In genomic region chr14:22978873-22979671, GRCh38 we compare ENCODE assay signal across 1 cellular context.
TF ChIP-seq lines count a peak whose summit lies in the region.

No MANE protein-coding gene starts in this region.

TF ChIP-seq in HepG2, 621 proteins besides CTCF, POLR2A, EP300 and RAD21 (continued from another document and continues in another):
- TF ChIP-seq GMEB2 (CRISPR knock-in tag; IDR thresholded peaks at IDR 0.05; ENCODE audit: low read depth) = no peak
- TF ChIP-seq MAF1 (CRISPR knock-in tag; IDR thresholded peaks at IDR 0.05; ENCODE audit: borderline replicate concordance) = no peak
- no peak for TF ChIP-seq ZBTB2 (CRISPR knock-in tag; IDR thresholded peaks at IDR 0.05; ENCODE audit: low read depth)
- TF ChIP-seq ZNF136 (CRISPR knock-in tag; IDR thresholded peaks at IDR 0.05; ENCODE audit: low read depth) = no peak
- TF ChIP-seq ZNF383 (CRISPR knock-in tag; IDR thresholded peaks at IDR 0.05; ENCODE audit: borderline replicate concordance) = no peak
- no peak for TF ChIP-seq ZNF660 (CRISPR knock-in tag; IDR thresholded peaks at IDR 0.05; ENCODE audit: borderline replicate concordance, low read depth)
- TF ChIP-seq ARID5B (CRISPR knock-in tag; IDR thresholded peaks at IDR 0.05) = no peak; the same call in 1 of the 2 replicates
- no peak; the same call in 1 of the 2 replicates for TF ChIP-seq KLF13 (CRISPR knock-in tag; IDR thresholded peaks at IDR 0.05)
- no peak for TF ChIP-seq PRDM4 (CRISPR knock-in tag; IDR thresholded peaks at IDR 0.05; ENCODE audit: borderline replicate concordance)
- no peak for TF ChIP-seq MBD4 (IDR thresholded peaks at IDR 0.05; ENCODE audit: borderline replicate concordance, low read length)
- no peak for TF ChIP-seq ZNF121 (CRISPR knock-in tag; IDR thresholded peaks at IDR 0.05)
- TF ChIP-seq SIN3A (IDR thresholded peaks at IDR 0.05; ENCODE audit: borderline replicate concordance, low read depth, low read length) = no peak
- no peak for TF ChIP-seq ZNF614 (CRISPR knock-in tag; IDR thresholded peaks at IDR 0.05; ENCODE audit: borderline replicate concordance)
- 0 out of 2 replicates have a peak, but pooled peaks have one; percentile 38 for TF ChIP-seq ZBTB25 (CRISPR knock-in tag; IDR thresholded peaks at IDR 0.05)
- peak; percentile 94; the same call in 1 of the 2 replicates for TF ChIP-seq ZNF326 (CRISPR knock-in tag; IDR thresholded peaks at IDR 0.05; ENCODE audit: borderline replicate concordance)
- no peak for TF ChIP-seq ZNF335 (CRISPR knock-in tag; IDR thresholded peaks at IDR 0.05)
- TF ChIP-seq ZNF329 (CRISPR knock-in tag; IDR thresholded peaks at IDR 0.05; ENCODE audit: low read depth) = no peak
- no peak for TF ChIP-seq SMARCE1 (IDR thresholded peaks at IDR 0.05; ENCODE audit: borderline replicate concordance)
- no peak for TF ChIP-seq KAT2B (IDR thresholded peaks at IDR 0.05; ENCODE audit: borderline replicate concordance, low read depth, low read length)
- no peak for TF ChIP-seq CREB3 (CRISPR knock-in tag; IDR thresholded peaks at IDR 0.05)
- TF ChIP-seq THAP8 (CRISPR knock-in tag; IDR thresholded peaks at IDR 0.05; ENCODE audit: borderline replicate concordance) = no peak
- no peak for TF ChIP-seq ZNF207 (IDR thresholded peaks at IDR 0.05; ENCODE audit: borderline replicate concordance)
- no peak for TF ChIP-seq MNT (IDR thresholded peaks at IDR 0.05)
- no peak for TF ChIP-seq THAP7 (CRISPR knock-in tag; IDR thresholded peaks at IDR 0.05)
- no peak for TF ChIP-seq DBP (CRISPR knock-in tag; IDR thresholded peaks at IDR 0.05; ENCODE audit: not compliant biosample characterization)
- no peak for TF ChIP-seq ZUFSP (CRISPR knock-in tag; IDR thresholded peaks at IDR 0.05; ENCODE audit: borderline replicate concordance)
- TF ChIP-seq KLF9 (CRISPR knock-in tag; IDR thresholded peaks at IDR 0.05; ENCODE audit: low read depth) = no peak
- TF ChIP-seq RXRA (CRISPR knock-in tag; IDR thresholded peaks at IDR 0.05) = peak; percentile 36; the same call in 1 of the 2 replicates
- peak; percentile 86 for TF ChIP-seq RBFOX2 (IDR thresholded peaks at IDR 0.05; ENCODE audit: low read depth, low read length)
- TF ChIP-seq RFXANK (CRISPR knock-in tag; IDR thresholded peaks at IDR 0.05) = no peak
- TF ChIP-seq REST (IDR thresholded peaks at IDR 0.05; ENCODE audit: borderline replicate concordance in 1 of 2, low read depth in 1 of 2, low read length in 2 of 2) = no peak
- peak; percentile 71 for TF ChIP-seq ZNF292 (CRISPR knock-in tag; IDR thresholded peaks at IDR 0.05; ENCODE audit: borderline replicate concordance, low read depth)
- TF ChIP-seq FOXK2 (IDR thresholded peaks at IDR 0.05) = no peak
- TF ChIP-seq MIXL1 (CRISPR knock-in tag; IDR thresholded peaks at IDR 0.05) = peak; percentile 25; the same call in 1 of the 2 replicates
- TF ChIP-seq RFX1 (IDR thresholded peaks at IDR 0.05) = no peak
- TF ChIP-seq ZNF282 (IDR thresholded peaks at IDR 0.05; ENCODE audit: partially characterized antibody) = no peak
- peak; percentile 96 for TF ChIP-seq ZBTB20 (CRISPR knock-in tag; IDR thresholded peaks at IDR 0.05; ENCODE audit: borderline replicate concordance, low read depth)
